Comparison of ENCODE assay signal across 8 cellular contexts in genomic region chr13:99249606-99250005, GRCh38. TPM values are rescaled to one million over a fixed set of nuclear protein-coding genes. Genes with fewer than 3 reads are reported as not detected.
"Had no signal": no experiment of that assay in that cellular context is flagged by ENCODE, and none has a peak within 500 bp of the region (broad histone marks: within the 10 kb centered on the region; RNA-seq: fewer than 3 reads in every experiment).

No MANE protein-coding gene starts in this region.

RNA-seq across cellular contexts. Expression of gene GPR18, which starts 8.6 kb away (rescaled TPM):
- total RNA-seq: ascending aorta, body of pancreas, cardiac septum, MCF 10A, PC-9, Right ventricle myocardium inferior had no signal

RNA-seq across cellular contexts. Expression of gene GPR183, which starts 57.6 kb away (rescaled TPM):
- total RNA-seq: MCF 10A, OCI-LY7, PC-9, SK-MEL-5 had no signal
